In the genomic region with DNA sequence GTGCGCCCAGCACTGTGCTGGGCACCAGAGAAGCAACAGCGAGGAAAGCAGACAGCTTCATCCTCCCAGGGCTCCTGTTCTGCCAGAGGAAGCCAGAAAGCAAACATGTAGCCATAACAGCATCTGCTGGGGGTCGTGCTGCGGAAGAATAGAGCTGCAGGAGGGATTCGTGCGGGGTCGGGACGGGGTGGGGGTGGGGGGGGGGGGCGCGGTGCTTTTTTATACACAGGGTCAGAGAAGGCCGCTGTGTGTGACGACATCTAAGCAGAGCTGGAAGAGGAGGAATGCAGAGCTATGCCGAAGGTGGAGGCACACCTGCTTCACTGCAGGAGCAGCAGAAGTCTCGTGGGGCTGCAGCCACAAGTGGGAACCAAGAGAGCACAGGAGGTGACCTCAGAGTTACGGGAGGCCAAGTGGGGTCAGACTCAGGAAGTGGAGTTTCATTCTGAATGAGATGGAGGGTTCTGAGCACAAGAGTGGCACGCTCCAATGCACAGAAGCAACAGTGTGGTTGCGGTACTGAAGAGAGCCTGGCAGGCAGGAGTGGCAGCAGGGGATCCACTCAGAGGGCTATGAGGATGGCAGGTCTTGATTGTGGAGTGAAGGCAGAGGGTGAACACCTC, we compare ENCODE assay signal across 8 cellular contexts. TPM values are rescaled to one million over a fixed set of nuclear protein-coding genes. Genes with fewer than 3 reads are reported as not detected.
DNase-seq lines count a peak whose midpoint lies in the region; ATAC-seq and TF ChIP-seq lines count a peak whose summit lies in the region.

No MANE protein-coding gene starts in this region.

- no peak overlapping the region for H3K27ac ChIP-seq in right lobe of liver

- no peaks in the 10 kb centered on the region for H3K27me3 ChIP-seq in right lobe of liver

- H3K36me3 ChIP-seq in right lobe of liver = no peaks in the 10 kb centered on the region

- ATAC-seq in GM18502 (IDR thresholded peaks at IDR 0.05; ENCODE audit: poor library complexity, unreplicated experiment) (peak; percentile 94), GM19455 (IDR thresholded peaks at IDR 0.05; ENCODE audit: unreplicated experiment) (peak; percentile 92), HG03196 (IDR thresholded peaks at IDR 0.05; ENCODE audit: unreplicated experiment) (peak; percentile 96), right lobe of liver (no peak)

- no peaks in the 10 kb centered on the region for H3K9me3 ChIP-seq in right lobe of liver

- TF ChIP-seq CTCF in choroid plexus epithelial cell (conservative IDR thresholded peaks at IDR 0.05; ENCODE audit: low read depth, low read length) (no peak), right lobe of liver (IDR thresholded peaks at IDR 0.05) (no peak)

- H3K4me3 ChIP-seq in choroid plexus epithelial cell (ENCODE audit: low read depth, low read length) = no peak overlapping the region
- no peak overlapping the region for H3K4me3 ChIP-seq in right lobe of liver

- no peak for TF ChIP-seq POLR2A in right lobe of liver (IDR thresholded peaks at IDR 0.05)

- DNase-seq in choroid plexus epithelial cell (ENCODE audit: low read depth) (peak; percentile 51), UCSD-AML1 (lab: John Stamatoyannopoulos, UW; ENCODE audit: unreplicated experiment) (no peak), NOMO-1 (lab: John Stamatoyannopoulos, UW; ENCODE audit: unreplicated experiment in 2 of 2) (no peak), SKM-1 treated with dmso at 0.1 percent for 144 hours (lab: John Stamatoyannopoulos, UW; ENCODE audit: unreplicated experiment) (no peak), right lobe of liver (no peak)

- no peaks in the 10 kb centered on the region for H3K4me1 ChIP-seq in right lobe of liver

- WGBS in right lobe of liver (ENCODE audit: insufficient coverage, low coverage, low lambda C conversion rate, missing lambda C conversion rate) = 61% methylated on average over 11 of the region's 17 CpGs

- intact Hi-C loops in right lobe of liver (cut with DNase I) = no loop called here

RNA-seq across cellular contexts. Expression of gene PKD1L1, which starts 11.1 kb away (rescaled TPM):
- total RNA-seq in right lobe of liver = 1 to 10 TPM in 1 of 6 experiments, under 1 TPM in 4, not detected in 1; 0.13 to 1.4 (median 0.51) TPM

RNA-seq across cellular contexts. Expression of gene HUS1, which starts 42.2 kb away (rescaled TPM):
- total RNA-seq in right lobe of liver = 10 to 100 TPM; 16.1 to 40.5 (median 25.5) TPM

Comparison
In these comparisons a context has a peak if more than half of its experiments do, and no peak if none do; other contexts are left out.
1. ATAC-seq: peak in GM18502 (single experiment), GM19455 (single experiment) and HG03196 (single experiment); none in right lobe of liver (0 of 4).